Comparison of ENCODE assay signal across 14 cellular contexts in genomic region chr6:158032354-158032733, GRCh38. TPM values are rescaled to one million over a fixed set of nuclear protein-coding genes. Genes with fewer than 3 reads are reported as not detected.
DNase-seq lines count a peak whose midpoint lies in the region; ATAC-seq and TF ChIP-seq lines count a peak whose summit lies in the region.
"Had no signal": no experiment of that assay in that cellular context is flagged by ENCODE, and none has a peak within 500 bp of the region (broad histone marks: within the 10 kb centered on the region; RNA-seq: fewer than 3 reads in every experiment).

No MANE protein-coding gene starts in this region.

- H3K27me3 ChIP-seq in AG04450 (ENCODE audit: control insufficient read depth, insufficient read depth, low read length) (no peaks in the 10 kb centered on the region), SJSA1 (replicated peaks) (no peaks in the 10 kb centered on the region), esophagus squamous epithelium (no peaks in the 10 kb centered on the region)

- TF ChIP-seq POLR2A in esophagus squamous epithelium (IDR thresholded peaks at IDR 0.05) = no peak

- DNase-seq in AG04450 (ENCODE audit: low read depth, low spot score) (no peak), SJSA1 (ENCODE audit: low read depth in 1 of 2, low spot score in 2 of 2) (no peak), esophagus squamous epithelium (lab: John Stamatoyannopoulos, UW) (no peak), sciatic nerve (ENCODE audit: low spot score) (peak; percentile 57), NOMO-1 (lab: John Stamatoyannopoulos, UW; ENCODE audit: unreplicated experiment in 2 of 2) (no peak)
- no peak for DNase-seq in activated CD4-positive, alpha-beta T cell treated with anti-CD3 and anti-CD28 coated beads, Interleukin-2, amount 50 U/mL, for 4 hours
- DNase-seq: activated CD8-positive, alpha-beta T cell treated with anti-CD3 and anti-CD28 coated beads for 36 hours; activated naive CD4-positive, alpha-beta T cell treated with anti-CD3 and anti-CD28 coated beads for 36 hours; foreskin melanocyte; NCI-H2227 treated with DMSO at 0.1 percent for 48 hours; PC-3 had no signal

- POLR2A ChIA-PET in AG04450 (lab: Yijun Ruan, JAX) = no interaction called here

- whole genome bisulfite sequencing in esophagus squamous epithelium, 2 donors = 94% methylated on average over 2 to 9 of the region's 9 CpGs

- peaks cover 45% of the 10 kb centered on the region for H3K4me1 ChIP-seq in SJSA1 (replicated peaks)
- H3K4me1 ChIP-seq in esophagus squamous epithelium = peaks cover 14 to 56% (median 43%) of the 10 kb centered on the region in 3 donors
- H3K4me1 ChIP-seq: HAP-1 had no signal

- H3K27ac ChIP-seq in AG04450 (ENCODE audit: low read depth, low read length) (peak overlapping the region; percentile 87), SJSA1 (peak overlapping the region; percentile 64; the same call in 1 of the 2 replicates), esophagus squamous epithelium (peak overlapping the region in 3 of 4 donors; percentile 19 to 70 (median 58))

- intact Hi-C loops in esophagus squamous epithelium (cut with DNase I) = no loop called here
- intact Hi-C loops in sciatic nerve (cut with DNase I) = no loop called here

- TF ChIP-seq CTCF in AG04450 (IDR thresholded peaks at IDR 0.05; ENCODE audit: low read depth, low read length) = no peak
- no peak for TF ChIP-seq CTCF in esophagus squamous epithelium (IDR thresholded peaks at IDR 0.05)

- H3K4me3 ChIP-seq in AG04450 (ENCODE audit: low read depth, low read length) (no peak overlapping the region), SJSA1 (no peak overlapping the region), esophagus squamous epithelium (no peak overlapping the region)
- H3K4me3 ChIP-seq: HAP-1 had no signal

- H3K9me3 ChIP-seq in AG04450 (ENCODE audit: control insufficient read depth, insufficient read depth, low read length) = peaks cover 4% of the 10 kb centered on the region; the same call in 1 of the 2 replicates
- no peaks in the 10 kb centered on the region for H3K9me3 ChIP-seq in SJSA1 (replicated peaks)
- H3K9me3 ChIP-seq in esophagus squamous epithelium = no peaks in the 10 kb centered on the region
- H3K9me3 ChIP-seq: HAP-1 had no signal

- CTCF ChIA-PET in AG04450 (lab: Charles Lee) = no interaction called here

- H3K36me3 ChIP-seq in SJSA1 (peaks cover 21% of the 10 kb centered on the region), esophagus squamous epithelium (peaks cover 0 to 23% (median 4%) of the 10 kb centered on the region in 3 donors)

- no peak for ATAC-seq in sciatic nerve
- no peak for ATAC-seq in HG03354 (IDR thresholded peaks at IDR 0.05; ENCODE audit: poor library complexity, severe bottlenecking, unreplicated experiment)
- ATAC-seq in HG03159 (IDR thresholded peaks at IDR 0.05; ENCODE audit: unreplicated experiment) = no peak

RNA-seq across cellular contexts. Expression of gene SYNJ2, which starts 50.7 kb away (rescaled TPM):
- 38.1 and 40.8 TPM in 2 replicates for polyA plus RNA-seq in AG04450 (2011; rRNA removed)
- polyA minus RNA-seq in AG04450 (2011; rRNA and poly(A)+ RNA removed) = 63.6 and 78.2 TPM in 2 replicates
- total RNA-seq in SJSA1 (2014; rRNA removed; shearing (Covaris generic)) = 20.9 and 23.7 TPM in 2 replicates
- total RNA-seq in esophagus squamous epithelium = 10 to 100 TPM in 2 of 4 donors, 1 to 10 TPM in 2; 6.6 to 15.6 (median 9.8) TPM
- 22.5 TPM for total RNA-seq in sciatic nerve
